11 cellular contexts compared by ENCODE assay signal in genomic region chr1:155082301-155082940, GRCh38. TPM values are rescaled to one million over a fixed set of nuclear protein-coding genes. Genes with fewer than 3 reads are reported as not detected.
DNase-seq lines count a peak whose midpoint lies in the region; ATAC-seq and TF ChIP-seq lines count a peak whose summit lies in the region.
"Had no signal": no experiment of that assay in that cellular context is flagged by ENCODE, and none has a peak within 500 bp of the region (broad histone marks: within the 10 kb centered on the region; RNA-seq: fewer than 3 reads in every experiment).

No MANE protein-coding gene starts in this region.

- no peak overlapping the region for H3K4me3 ChIP-seq in osteoblast (ENCODE audit: insufficient read depth, low read length)

- H3K36me3 ChIP-seq in osteoblast (ENCODE audit: insufficient read depth, low read length), result no peaks in the 10 kb centered on the region

- H2AFZ ChIP-seq in osteoblast (ENCODE audit: low read length), result no peak overlapping the region

- DNase-seq in DMS 273 (lab: John Stamatoyannopoulos, UW; ENCODE audit: unreplicated experiment) (peak; percentile 42), DMS 273 treated with DMSO at 0.1 percent for 48 hours (lab: John Stamatoyannopoulos, UW) (no peak), NAMALWA (ENCODE audit: low spot score) (peak; percentile 47), ecto neural progenitor cell (ENCODE audit: low spot score) (peak; percentile 62), osteoblast (ENCODE audit: insufficient read length, low spot score, missing footprints) (peak; percentile 84), medulla oblongata (ENCODE audit: extremely low spot score) (no peak)
- DNase-seq: 8988T had no signal

- no peak overlapping the region for H3K4me2 ChIP-seq in osteoblast (ENCODE audit: insufficient read depth, low read length)

- H3K79me2 ChIP-seq in osteoblast (ENCODE audit: insufficient read depth, low read length), result no peaks in the 10 kb centered on the region

- ATAC-seq in GM21515 (IDR thresholded peaks at IDR 0.05; ENCODE audit: unreplicated experiment) (no peak), GM21576 (IDR thresholded peaks at IDR 0.05; ENCODE audit: unreplicated experiment) (no peak)

- H4K20me1 ChIP-seq in osteoblast (ENCODE audit: insufficient read depth, low read length), result peaks cover 3% of the 10 kb centered on the region

- peaks cover 9% of the 10 kb centered on the region for H3K4me1 ChIP-seq in osteoblast (ENCODE audit: insufficient read depth, low read length)

- no peak overlapping the region for H3K27ac ChIP-seq in osteoblast (ENCODE audit: low read depth, low read length)

- H3K27me3 ChIP-seq in osteoblast (ENCODE audit: insufficient read depth, low read length), result peaks cover 52% of the 10 kb centered on the region

- no peak for TF ChIP-seq CTCF in osteoblast (IDR thresholded peaks at IDR 0.05; ENCODE audit: extremely low read depth, low read depth, low read length)

- H3K9me3 ChIP-seq in osteoblast (ENCODE audit: low read depth, low read length), result no peaks in the 10 kb centered on the region

RNA-seq across cellular contexts. Expression of gene EFNA3, which starts 3.8 kb away (rescaled TPM):
- 1.4 and 2.1 TPM in 2 replicates for total RNA-seq in osteoblast

RNA-seq across cellular contexts. Expression of gene EFNA4, which starts 18.9 kb away (rescaled TPM):
- 3.5 and 3.6 TPM in 2 replicates for total RNA-seq in osteoblast

RNA-seq across cellular contexts. Expression of gene ADAM15, which starts 31.3 kb away (rescaled TPM):
- total RNA-seq in osteoblast, result 89.0 and 101 TPM in 2 replicates

RNA-seq across cellular contexts. Expression of gene EFNA1, which starts 45.3 kb away (rescaled TPM):
- total RNA-seq in osteoblast, result 0.36 and 0.88 TPM in 2 replicates

RNA-seq across cellular contexts. Expression of gene DCST1, which starts 48.8 kb away (rescaled TPM):
- not detected in 2 replicates for total RNA-seq in osteoblast
- total RNA-seq: epithelial cell of proximal tubule, M059J had no signal

Comparison
In these comparisons a context has a peak if more than half of its experiments do, and no peak if none do; other contexts are left out.
1. DNase-seq: peak in DMS 273 (single experiment), NAMALWA (single experiment), ecto neural progenitor cell (single experiment) and osteoblast (single experiment); none in DMS 273 treated with DMSO at 0.1 percent for 48 hours (single experiment) and medulla oblongata (single experiment).